In the genomic region with DNA sequence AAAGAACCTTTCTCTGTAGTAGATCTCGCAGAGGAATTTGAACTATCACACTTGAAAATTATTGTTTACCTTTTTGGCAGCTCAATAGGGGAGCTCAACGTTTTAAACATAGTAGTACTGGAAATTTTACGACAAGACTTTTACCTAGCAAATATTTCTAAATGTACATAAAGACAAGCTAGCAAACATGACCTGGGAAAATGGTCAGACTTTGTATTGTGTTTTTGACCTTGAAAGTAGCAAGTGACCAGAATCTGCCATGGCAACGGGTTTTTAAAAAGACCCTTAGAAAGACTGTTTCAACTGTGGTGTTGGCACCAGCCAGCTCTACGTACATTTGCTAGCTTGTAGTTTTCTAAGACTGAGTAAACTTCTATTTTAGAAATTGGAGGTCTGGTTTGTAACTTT, we compare ENCODE assay signal across 1 cellular context.
TF ChIP-seq lines count a peak whose summit lies in the region.

No MANE protein-coding gene starts in this region.

TF ChIP-seq in HepG2, 621 proteins besides CTCF, POLR2A, EP300 and RAD21 (continued from another document and continues in another):
- TF ChIP-seq, protein P1, sequence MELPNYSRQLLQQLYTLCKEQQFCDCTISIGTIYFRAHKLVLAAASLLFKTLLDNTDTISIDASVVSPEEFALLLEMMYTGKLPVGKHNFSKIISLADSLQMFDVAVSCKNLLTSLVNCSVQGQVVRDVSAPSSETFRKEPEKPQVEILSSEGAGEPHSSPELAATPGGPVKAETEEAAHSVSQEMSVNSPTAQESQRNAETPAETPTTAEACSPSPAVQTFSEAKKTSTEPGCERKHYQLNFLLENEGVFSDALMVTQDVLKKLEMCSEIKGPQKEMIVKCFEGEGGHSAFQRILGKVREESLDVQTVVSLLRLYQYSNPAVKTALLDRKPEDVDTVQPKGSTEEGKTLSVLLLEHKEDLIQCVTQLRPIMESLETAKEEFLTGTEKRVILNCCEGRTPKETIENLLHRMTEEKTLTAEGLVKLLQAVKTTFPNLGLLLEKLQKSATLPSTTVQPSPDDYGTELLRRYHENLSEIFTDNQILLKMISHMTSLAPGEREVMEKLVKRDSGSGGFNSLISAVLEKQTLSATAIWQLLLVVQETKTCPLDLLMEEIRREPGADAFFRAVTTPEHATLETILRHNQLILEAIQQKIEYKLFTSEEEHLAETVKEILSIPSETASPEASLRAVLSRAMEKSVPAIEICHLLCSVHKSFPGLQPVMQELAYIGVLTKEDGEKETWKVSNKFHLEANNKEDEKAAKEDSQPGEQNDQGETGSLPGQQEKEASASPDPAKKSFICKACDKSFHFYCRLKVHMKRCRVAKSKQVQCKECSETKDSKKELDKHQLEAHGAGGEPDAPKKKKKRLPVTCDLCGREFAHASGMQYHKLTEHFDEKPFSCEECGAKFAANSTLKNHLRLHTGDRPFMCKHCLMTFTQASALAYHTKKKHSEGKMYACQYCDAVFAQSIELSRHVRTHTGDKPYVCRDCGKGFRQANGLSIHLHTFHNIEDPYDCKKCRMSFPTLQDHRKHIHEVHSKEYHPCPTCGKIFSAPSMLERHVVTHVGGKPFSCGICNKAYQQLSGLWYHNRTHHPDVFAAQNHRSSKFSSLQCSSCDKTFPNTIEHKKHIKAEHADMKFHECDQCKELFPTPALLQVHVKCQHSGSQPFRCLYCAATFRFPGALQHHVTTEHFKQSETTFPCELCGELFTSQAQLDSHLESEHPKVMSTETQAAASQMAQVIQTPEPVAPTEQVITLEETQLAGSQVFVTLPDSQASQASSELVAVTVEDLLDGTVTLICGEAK (IDR thresholded peaks at IDR 0.05), result no peak
- TF ChIP-seq, protein P1 (CRISPR knock-in tag; IDR thresholded peaks at IDR 0.05), result no peak
- peak; percentile 42; the same call in 1 of the 2 replicates for TF ChIP-seq HOXA3 (CRISPR knock-in tag; IDR thresholded peaks at IDR 0.05)
- TF ChIP-seq ZNF589 (CRISPR knock-in tag; conservative IDR thresholded peaks at IDR 0.05), result no peak
- peak; percentile 38; the same call in 1 of the 2 replicates for TF ChIP-seq RXRA (CRISPR knock-in tag; IDR thresholded peaks at IDR 0.05)
- no peak for TF ChIP-seq SUZ12 (IDR thresholded peaks at IDR 0.05; ENCODE audit: low read depth, low read length)
- peak; percentile 82 for TF ChIP-seq SAP130 (CRISPR knock-in tag; IDR thresholded peaks at IDR 0.05; ENCODE audit: low read depth)
- TF ChIP-seq SMAD3 (CRISPR knock-in tag; IDR thresholded peaks at IDR 0.05), result peak; percentile 84; the same call in 1 of the 2 replicates
- TF ChIP-seq EZH2 (conservative IDR thresholded peaks at IDR 0.05; ENCODE audit: low read depth, low read length), result no peak
- TF ChIP-seq, protein P2, sequence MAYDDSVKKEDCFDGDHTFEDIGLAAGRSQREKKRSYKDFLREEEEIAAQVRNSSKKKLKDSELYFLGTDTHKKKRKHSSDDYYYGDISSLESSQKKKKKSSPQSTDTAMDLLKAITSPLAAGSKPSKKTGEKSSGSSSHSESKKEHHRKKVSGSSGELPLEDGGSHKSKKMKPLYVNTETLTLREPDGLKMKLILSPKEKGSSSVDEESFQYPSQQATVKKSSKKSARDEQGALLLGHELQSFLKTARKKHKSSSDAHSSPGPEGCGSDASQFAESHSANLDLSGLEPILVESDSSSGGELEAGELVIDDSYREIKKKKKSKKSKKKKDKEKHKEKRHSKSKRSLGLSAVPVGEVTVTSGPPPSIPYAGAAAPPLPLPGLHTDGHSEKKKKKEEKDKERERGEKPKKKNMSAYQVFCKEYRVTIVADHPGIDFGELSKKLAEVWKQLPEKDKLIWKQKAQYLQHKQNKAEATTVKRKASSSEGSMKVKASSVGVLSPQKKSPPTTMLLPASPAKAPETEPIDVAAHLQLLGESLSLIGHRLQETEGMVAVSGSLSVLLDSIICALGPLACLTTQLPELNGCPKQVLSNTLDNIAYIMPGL (CRISPR knock-in tag; IDR thresholded peaks at IDR 0.05; ENCODE audit: borderline replicate concordance in 1 of 2, low read depth in 1 of 2), result no peak; a peak in 1 of 4 replicates
- TF ChIP-seq, protein P3, sequence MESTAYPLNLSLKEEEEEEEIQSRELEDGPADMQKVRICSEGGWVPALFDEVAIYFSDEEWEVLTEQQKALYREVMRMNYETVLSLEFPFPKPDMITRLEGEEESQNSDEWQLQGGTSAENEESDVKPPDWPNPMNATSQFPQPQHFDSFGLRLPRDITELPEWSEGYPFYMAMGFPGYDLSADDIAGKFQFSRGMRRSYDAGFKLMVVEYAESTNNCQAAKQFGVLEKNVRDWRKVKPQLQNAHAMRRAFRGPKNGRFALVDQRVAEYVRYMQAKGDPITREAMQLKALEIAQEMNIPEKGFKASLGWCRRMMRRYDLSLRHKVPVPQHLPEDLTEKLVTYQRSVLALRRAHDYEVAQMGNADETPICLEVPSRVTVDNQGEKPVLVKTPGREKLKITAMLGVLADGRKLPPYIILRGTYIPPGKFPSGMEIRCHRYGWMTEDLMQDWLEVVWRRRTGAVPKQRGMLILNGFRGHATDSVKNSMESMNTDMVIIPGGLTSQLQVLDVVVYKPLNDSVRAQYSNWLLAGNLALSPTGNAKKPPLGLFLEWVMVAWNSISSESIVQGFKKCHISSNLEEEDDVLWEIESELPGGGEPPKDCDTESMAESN (CRISPR knock-in tag; conservative IDR thresholded peaks at IDR 0.05), result no peak
- no peak for TF ChIP-seq PHB2 (IDR thresholded peaks at IDR 0.05; ENCODE audit: partially characterized antibody)
- no peak for TF ChIP-seq PRPF4 (IDR thresholded peaks at IDR 0.05; ENCODE audit: low read depth, low read length, poor library complexity, severe bottlenecking)
- no peak for TF ChIP-seq HMGA1 (CRISPR knock-in tag; conservative IDR thresholded peaks at IDR 0.05)
- TF ChIP-seq, protein P4, sequence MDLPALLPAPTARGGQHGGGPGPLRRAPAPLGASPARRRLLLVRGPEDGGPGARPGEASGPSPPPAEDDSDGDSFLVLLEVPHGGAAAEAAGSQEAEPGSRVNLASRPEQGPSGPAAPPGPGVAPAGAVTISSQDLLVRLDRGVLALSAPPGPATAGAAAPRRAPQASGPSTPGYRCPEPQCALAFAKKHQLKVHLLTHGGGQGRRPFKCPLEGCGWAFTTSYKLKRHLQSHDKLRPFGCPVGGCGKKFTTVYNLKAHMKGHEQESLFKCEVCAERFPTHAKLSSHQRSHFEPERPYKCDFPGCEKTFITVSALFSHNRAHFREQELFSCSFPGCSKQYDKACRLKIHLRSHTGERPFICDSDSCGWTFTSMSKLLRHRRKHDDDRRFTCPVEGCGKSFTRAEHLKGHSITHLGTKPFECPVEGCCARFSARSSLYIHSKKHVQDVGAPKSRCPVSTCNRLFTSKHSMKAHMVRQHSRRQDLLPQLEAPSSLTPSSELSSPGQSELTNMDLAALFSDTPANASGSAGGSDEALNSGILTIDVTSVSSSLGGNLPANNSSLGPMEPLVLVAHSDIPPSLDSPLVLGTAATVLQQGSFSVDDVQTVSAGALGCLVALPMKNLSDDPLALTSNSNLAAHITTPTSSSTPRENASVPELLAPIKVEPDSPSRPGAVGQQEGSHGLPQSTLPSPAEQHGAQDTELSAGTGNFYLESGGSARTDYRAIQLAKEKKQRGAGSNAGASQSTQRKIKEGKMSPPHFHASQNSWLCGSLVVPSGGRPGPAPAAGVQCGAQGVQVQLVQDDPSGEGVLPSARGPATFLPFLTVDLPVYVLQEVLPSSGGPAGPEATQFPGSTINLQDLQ (CRISPR knock-in tag; IDR thresholded peaks at IDR 0.05), result no peak
- no peak; the same call in 1 of the 2 replicates for TF ChIP-seq NFE2L2 (IDR thresholded peaks at IDR 0.05; ENCODE audit: low read length)
- TF ChIP-seq, protein P5, sequence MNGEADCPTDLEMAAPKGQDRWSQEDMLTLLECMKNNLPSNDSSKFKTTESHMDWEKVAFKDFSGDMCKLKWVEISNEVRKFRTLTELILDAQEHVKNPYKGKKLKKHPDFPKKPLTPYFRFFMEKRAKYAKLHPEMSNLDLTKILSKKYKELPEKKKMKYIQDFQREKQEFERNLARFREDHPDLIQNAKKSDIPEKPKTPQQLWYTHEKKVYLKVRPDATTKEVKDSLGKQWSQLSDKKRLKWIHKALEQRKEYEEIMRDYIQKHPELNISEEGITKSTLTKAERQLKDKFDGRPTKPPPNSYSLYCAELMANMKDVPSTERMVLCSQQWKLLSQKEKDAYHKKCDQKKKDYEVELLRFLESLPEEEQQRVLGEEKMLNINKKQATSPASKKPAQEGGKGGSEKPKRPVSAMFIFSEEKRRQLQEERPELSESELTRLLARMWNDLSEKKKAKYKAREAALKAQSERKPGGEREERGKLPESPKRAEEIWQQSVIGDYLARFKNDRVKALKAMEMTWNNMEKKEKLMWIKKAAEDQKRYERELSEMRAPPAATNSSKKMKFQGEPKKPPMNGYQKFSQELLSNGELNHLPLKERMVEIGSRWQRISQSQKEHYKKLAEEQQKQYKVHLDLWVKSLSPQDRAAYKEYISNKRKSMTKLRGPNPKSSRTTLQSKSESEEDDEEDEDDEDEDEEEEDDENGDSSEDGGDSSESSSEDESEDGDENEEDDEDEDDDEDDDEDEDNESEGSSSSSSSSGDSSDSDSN (CRISPR knock-in tag; IDR thresholded peaks at IDR 0.05), result no peak
- TF ChIP-seq, protein P6, sequence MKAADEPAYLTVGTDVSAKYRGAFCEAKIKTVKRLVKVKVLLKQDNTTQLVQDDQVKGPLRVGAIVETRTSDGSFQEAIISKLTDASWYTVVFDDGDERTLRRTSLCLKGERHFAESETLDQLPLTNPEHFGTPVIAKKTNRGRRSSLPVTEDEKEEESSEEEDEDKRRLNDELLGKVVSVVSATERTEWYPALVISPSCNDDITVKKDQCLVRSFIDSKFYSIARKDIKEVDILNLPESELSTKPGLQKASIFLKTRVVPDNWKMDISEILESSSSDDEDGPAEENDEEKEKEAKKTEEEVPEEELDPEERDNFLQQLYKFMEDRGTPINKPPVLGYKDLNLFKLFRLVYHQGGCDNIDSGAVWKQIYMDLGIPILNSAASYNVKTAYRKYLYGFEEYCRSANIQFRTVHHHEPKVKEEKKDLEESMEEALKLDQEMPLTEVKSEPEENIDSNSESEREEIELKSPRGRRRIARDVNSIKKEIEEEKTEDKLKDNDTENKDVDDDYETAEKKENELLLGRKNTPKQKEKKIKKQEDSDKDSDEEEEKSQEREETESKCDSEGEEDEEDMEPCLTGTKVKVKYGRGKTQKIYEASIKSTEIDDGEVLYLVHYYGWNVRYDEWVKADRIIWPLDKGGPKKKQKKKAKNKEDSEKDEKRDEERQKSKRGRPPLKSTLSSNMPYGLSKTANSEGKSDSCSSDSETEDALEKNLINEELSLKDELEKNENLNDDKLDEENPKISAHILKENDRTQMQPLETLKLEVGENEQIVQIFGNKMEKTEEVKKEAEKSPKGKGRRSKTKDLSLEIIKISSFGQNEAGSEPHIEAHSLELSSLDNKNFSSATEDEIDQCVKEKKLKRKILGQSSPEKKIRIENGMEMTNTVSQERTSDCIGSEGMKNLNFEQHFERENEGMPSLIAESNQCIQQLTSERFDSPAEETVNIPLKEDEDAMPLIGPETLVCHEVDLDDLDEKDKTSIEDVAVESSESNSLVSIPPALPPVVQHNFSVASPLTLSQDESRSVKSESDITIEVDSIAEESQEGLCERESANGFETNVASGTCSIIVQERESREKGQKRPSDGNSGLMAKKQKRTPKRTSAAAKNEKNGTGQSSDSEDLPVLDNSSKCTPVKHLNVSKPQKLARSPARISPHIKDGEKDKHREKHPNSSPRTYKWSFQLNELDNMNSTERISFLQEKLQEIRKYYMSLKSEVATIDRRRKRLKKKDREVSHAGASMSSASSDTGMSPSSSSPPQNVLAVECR (CRISPR knock-in tag; IDR thresholded peaks at IDR 0.05; ENCODE audit: borderline replicate concordance), result peak; percentile 34; the same call in 1 of the 2 replicates
- TF ChIP-seq ONECUT2 (CRISPR knock-in tag; IDR thresholded peaks at IDR 0.05), result no peak
- no peak for TF ChIP-seq ZNF547 (CRISPR knock-in tag; IDR thresholded peaks at IDR 0.05)
- TF ChIP-seq, protein P7, sequence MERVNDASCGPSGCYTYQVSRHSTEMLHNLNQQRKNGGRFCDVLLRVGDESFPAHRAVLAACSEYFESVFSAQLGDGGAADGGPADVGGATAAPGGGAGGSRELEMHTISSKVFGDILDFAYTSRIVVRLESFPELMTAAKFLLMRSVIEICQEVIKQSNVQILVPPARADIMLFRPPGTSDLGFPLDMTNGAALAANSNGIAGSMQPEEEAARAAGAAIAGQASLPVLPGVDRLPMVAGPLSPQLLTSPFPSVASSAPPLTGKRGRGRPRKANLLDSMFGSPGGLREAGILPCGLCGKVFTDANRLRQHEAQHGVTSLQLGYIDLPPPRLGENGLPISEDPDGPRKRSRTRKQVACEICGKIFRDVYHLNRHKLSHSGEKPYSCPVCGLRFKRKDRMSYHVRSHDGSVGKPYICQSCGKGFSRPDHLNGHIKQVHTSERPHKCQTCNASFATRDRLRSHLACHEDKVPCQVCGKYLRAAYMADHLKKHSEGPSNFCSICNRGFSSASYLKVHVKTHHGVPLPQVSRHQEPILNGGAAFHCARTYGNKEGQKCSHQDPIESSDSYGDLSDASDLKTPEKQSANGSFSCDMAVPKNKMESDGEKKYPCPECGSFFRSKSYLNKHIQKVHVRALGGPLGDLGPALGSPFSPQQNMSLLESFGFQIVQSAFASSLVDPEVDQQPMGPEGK (CRISPR knock-in tag; IDR thresholded peaks at IDR 0.05), result no peak; the same call in 1 of the 2 replicates
- TF ChIP-seq ZNF558 (CRISPR knock-in tag; IDR thresholded peaks at IDR 0.05; ENCODE audit: borderline replicate concordance), result no peak
- TF ChIP-seq, protein P8, sequence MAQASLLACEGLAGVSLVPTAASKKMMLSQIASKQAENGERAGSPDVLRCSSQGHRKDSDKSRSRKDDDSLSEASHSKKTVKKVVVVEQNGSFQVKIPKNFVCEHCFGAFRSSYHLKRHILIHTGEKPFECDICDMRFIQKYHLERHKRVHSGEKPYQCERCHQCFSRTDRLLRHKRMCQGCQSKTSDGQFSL (CRISPR knock-in tag; IDR thresholded peaks at IDR 0.05), result no peak
- peak; percentile 97 for TF ChIP-seq NFIC (IDR thresholded peaks at IDR 0.05; ENCODE audit: low read length)
- TF ChIP-seq PAWR (CRISPR knock-in tag; IDR thresholded peaks at IDR 0.05; ENCODE audit: borderline replicate concordance), result no peak
